ENCODE assay signal across 13 cellular contexts in genomic region chr1:34810781-34811180, GRCh38. TPM values are rescaled to one million over a fixed set of nuclear protein-coding genes. Genes with fewer than 3 reads are reported as not detected.
"Had no signal": no experiment of that assay in that cellular context is flagged by ENCODE, and none has a peak within 500 bp of the region (broad histone marks: within the 10 kb centered on the region; RNA-seq: fewer than 3 reads in every experiment).

No MANE protein-coding gene starts in this region.

RNA-seq across cellular contexts. Expression of gene GJA4, which starts 18.0 kb away (rescaled TPM):
- total RNA-seq: activated B cell treated with CpG ODN at 0.5 μM for 24 hours; activated CD4-positive, alpha-beta memory T cell treated with anti-CD3 and anti-CD28 coated beads for 36 hours; activated CD4-positive, alpha-beta memory T cell treated with anti-CD3 and anti-CD28 coated beads, Interleukin-2, amount 10 ng/mL, durations not matched to agents 7 days and 5 days; activated CD4-positive, alpha-beta T cell treated with anti-CD3 and anti-CD28 coated beads for 36 hours; activated CD4-positive, alpha-beta T cell treated with anti-CD3 and anti-CD28 coated beads, Interleukin-2, amount 10 ng/mL, durations not matched to agents 7 days and 5 days; activated CD8-positive, alpha-beta memory T cell treated with anti-CD3 and anti-CD28 coated beads for 36 hours; activated CD8-positive, alpha-beta memory T cell treated with anti-CD3 and anti-CD28 coated beads, Interleukin-2, amount 10 ng/mL, durations not matched to agents 7 days and 5 days; activated CD8-positive, alpha-beta T cell treated with anti-CD3 and anti-CD28 coated beads for 36 hours; activated CD8-positive, alpha-beta T cell treated with anti-CD3 and anti-CD28 coated beads, Interleukin-2, amount 10 ng/mL, durations not matched to agents 7 days and 5 days; T-cell; T-helper 2 cell treated with Interferon-gamma antibody and Interleukin-4, amounts not matched to agents 100 ng/mL and 5 ng/mL, for 36 hours had no signal

RNA-seq across cellular contexts. Expression of gene GJB3, which starts 29.8 kb away (rescaled TPM):
- total RNA-seq: activated B cell treated with CpG ODN at 0.5 μM for 24 hours; activated CD4-positive, alpha-beta memory T cell treated with anti-CD3 and anti-CD28 coated beads for 36 hours; activated CD4-positive, alpha-beta memory T cell treated with anti-CD3 and anti-CD28 coated beads, Interleukin-2, amount 10 ng/mL, durations not matched to agents 7 days and 5 days; activated CD4-positive, alpha-beta T cell treated with anti-CD3 and anti-CD28 coated beads for 36 hours; activated CD4-positive, alpha-beta T cell treated with anti-CD3 and anti-CD28 coated beads, Interleukin-2, amount 10 ng/mL, durations not matched to agents 7 days and 5 days; activated CD8-positive, alpha-beta memory T cell treated with anti-CD3 and anti-CD28 coated beads for 36 hours; activated CD8-positive, alpha-beta memory T cell treated with anti-CD3 and anti-CD28 coated beads, Interleukin-2, amount 10 ng/mL, durations not matched to agents 7 days and 5 days; activated CD8-positive, alpha-beta T cell treated with anti-CD3 and anti-CD28 coated beads for 36 hours; activated CD8-positive, alpha-beta T cell treated with anti-CD3 and anti-CD28 coated beads, Interleukin-2, amount 10 ng/mL, durations not matched to agents 7 days and 5 days; T-cell; T-helper 1 cell treated with Interleukin-12 subunit alpha and Interleukin-12 subunit beta and Interleukin-4 antibody, amounts not matched to agents 30 ng/mL and 1 ng/mL, for 36 hours; T-helper 17 cell; T-helper 2 cell treated with Interferon-gamma antibody and Interleukin-4, amounts not matched to agents 100 ng/mL and 5 ng/mL, for 36 hours had no signal

RNA-seq across cellular contexts. Expression of gene GJB4, which starts 51.2 kb away (rescaled TPM):
- total RNA-seq: activated B cell treated with CpG ODN at 0.5 μM for 24 hours; activated CD4-positive, alpha-beta memory T cell treated with anti-CD3 and anti-CD28 coated beads for 36 hours; activated CD4-positive, alpha-beta memory T cell treated with anti-CD3 and anti-CD28 coated beads, Interleukin-2, amount 10 ng/mL, durations not matched to agents 7 days and 5 days; activated CD4-positive, alpha-beta T cell treated with anti-CD3 and anti-CD28 coated beads for 36 hours; activated CD4-positive, alpha-beta T cell treated with anti-CD3 and anti-CD28 coated beads, Interleukin-2, amount 10 ng/mL, durations not matched to agents 7 days and 5 days; activated CD8-positive, alpha-beta memory T cell treated with anti-CD3 and anti-CD28 coated beads for 36 hours; activated CD8-positive, alpha-beta memory T cell treated with anti-CD3 and anti-CD28 coated beads, Interleukin-2, amount 10 ng/mL, durations not matched to agents 7 days and 5 days; activated CD8-positive, alpha-beta T cell treated with anti-CD3 and anti-CD28 coated beads for 36 hours; activated CD8-positive, alpha-beta T cell treated with anti-CD3 and anti-CD28 coated beads, Interleukin-2, amount 10 ng/mL, durations not matched to agents 7 days and 5 days; T-cell; T-helper 1 cell treated with Interleukin-12 subunit alpha and Interleukin-12 subunit beta and Interleukin-4 antibody, amounts not matched to agents 30 ng/mL and 1 ng/mL, for 36 hours; T-helper 17 cell; T-helper 2 cell treated with Interferon-gamma antibody and Interleukin-4, amounts not matched to agents 100 ng/mL and 5 ng/mL, for 36 hours had no signal

RNA-seq across cellular contexts. Expression of gene GJB5, which starts 55.9 kb away (rescaled TPM):
- total RNA-seq: activated B cell treated with CpG ODN at 0.5 μM for 24 hours; activated CD4-positive, alpha-beta memory T cell treated with anti-CD3 and anti-CD28 coated beads for 36 hours; activated CD4-positive, alpha-beta memory T cell treated with anti-CD3 and anti-CD28 coated beads, Interleukin-2, amount 10 ng/mL, durations not matched to agents 7 days and 5 days; activated CD4-positive, alpha-beta T cell treated with anti-CD3 and anti-CD28 coated beads for 36 hours; activated CD4-positive, alpha-beta T cell treated with anti-CD3 and anti-CD28 coated beads, Interleukin-2, amount 10 ng/mL, durations not matched to agents 7 days and 5 days; activated CD8-positive, alpha-beta memory T cell treated with anti-CD3 and anti-CD28 coated beads for 36 hours; activated CD8-positive, alpha-beta memory T cell treated with anti-CD3 and anti-CD28 coated beads, Interleukin-2, amount 10 ng/mL, durations not matched to agents 7 days and 5 days; activated CD8-positive, alpha-beta T cell treated with anti-CD3 and anti-CD28 coated beads for 36 hours; activated CD8-positive, alpha-beta T cell treated with anti-CD3 and anti-CD28 coated beads, Interleukin-2, amount 10 ng/mL, durations not matched to agents 7 days and 5 days; T-cell; T-helper 1 cell treated with Interleukin-12 subunit alpha and Interleukin-12 subunit beta and Interleukin-4 antibody, amounts not matched to agents 30 ng/mL and 1 ng/mL, for 36 hours; T-helper 17 cell; T-helper 2 cell treated with Interferon-gamma antibody and Interleukin-4, amounts not matched to agents 100 ng/mL and 5 ng/mL, for 36 hours had no signal
